Comparison of ENCODE assay signal across 10 cellular contexts in the genomic region with DNA sequence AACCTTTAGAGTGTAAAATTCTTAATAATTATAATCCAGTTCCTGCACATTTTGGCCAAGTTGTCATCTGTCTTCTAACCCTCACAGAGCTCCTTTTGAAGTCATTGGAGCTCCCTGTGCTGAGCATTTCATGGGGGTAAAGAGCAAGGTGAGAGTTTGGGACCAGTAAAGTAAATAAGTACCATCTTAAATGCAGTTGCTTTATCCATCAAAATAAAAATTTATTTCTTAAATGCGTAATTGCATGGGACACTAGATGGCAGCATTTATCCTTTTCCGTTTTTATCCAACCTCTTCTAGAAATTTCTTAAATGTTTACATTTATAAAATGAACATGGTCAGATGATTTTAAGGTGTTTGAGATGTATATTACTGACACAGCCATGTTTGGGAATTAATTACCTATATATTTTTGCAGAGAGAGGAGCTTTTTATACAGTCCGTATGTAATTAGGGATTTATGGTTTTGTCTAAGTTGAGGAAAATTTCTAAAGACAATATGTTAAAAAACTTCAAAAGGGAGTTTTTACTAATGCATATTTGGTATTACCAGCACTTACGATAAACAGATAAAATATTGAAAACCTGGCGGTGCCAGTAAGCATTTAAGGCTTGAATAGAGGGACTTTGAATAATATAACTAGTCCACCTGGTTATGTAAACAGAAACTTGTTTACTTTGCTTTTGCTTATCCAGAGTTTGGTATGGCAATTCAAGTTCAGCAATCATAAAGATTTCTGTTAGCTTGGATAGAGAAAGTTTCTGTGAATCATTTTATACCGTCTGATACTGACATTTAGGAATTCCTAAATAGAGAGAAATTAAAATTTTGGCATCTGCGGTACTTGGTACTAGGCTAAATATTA. TPM values are rescaled to one million over a fixed set of nuclear protein-coding genes. Genes with fewer than 3 reads are reported as not detected.
DNase-seq lines count a peak whose midpoint lies in the region; ATAC-seq and TF ChIP-seq lines count a peak whose summit lies in the region.
"Had no signal": no experiment of that assay in that cellular context is flagged by ENCODE, and none has a peak within 500 bp of the region (broad histone marks: within the 10 kb centered on the region; RNA-seq: fewer than 3 reads in every experiment).

No MANE protein-coding gene starts in this region.

- peak; percentile 61 for TF ChIP-seq RAD21 in SK-N-SH (IDR thresholded peaks at IDR 0.05; ENCODE audit: low read length)

- POLR2A ChIA-PET in SK-N-SH (lab: Yijun Ruan, JAX) = no interaction called here

- H3K9me2 ChIP-seq in GM23248 (ENCODE audit: insufficient read depth) = no peaks in the 10 kb centered on the region
- no peaks in the 10 kb centered on the region for H3K9me2 ChIP-seq in SK-N-SH
- no peaks in the 10 kb centered on the region for H3K9me2 ChIP-seq in hepatocyte (replicated peaks; ENCODE audit: insufficient read depth)

- ATAC-seq in GM19452 (IDR thresholded peaks at IDR 0.05; ENCODE audit: unreplicated experiment) = no peak
- ATAC-seq in GM19023 (IDR thresholded peaks at IDR 0.05; ENCODE audit: unreplicated experiment) = no peak
- ATAC-seq: esophagus mucosa had no signal

- 84 to 85% methylated on average over 7 of the region's 7 CpGs for WGBS in GM23248 (ENCODE audit: low coverage in 1 of 2, low lambda C conversion rate in 2 of 2, missing lambda C conversion rate in 2 of 2), 2 experiments
- 80% methylated on average over 7 of the region's 7 CpGs for WGBS in SK-N-SH (ENCODE audit: low lambda C conversion rate)
- whole genome bisulfite sequencing in hepatocyte (ENCODE audit: low lambda C conversion rate, missing lambda C conversion rate) = 74% methylated on average over 7 of the region's 7 CpGs

- H3K4me2 ChIP-seq in GM23248 (ENCODE audit: unreplicated experiment) = no peak overlapping the region
- H3K4me2 ChIP-seq in SK-N-SH = no peak overlapping the region
- no peak overlapping the region for H3K4me2 ChIP-seq in hepatocyte

- no peak overlapping the region for H2AFZ ChIP-seq in GM23248
- no peak overlapping the region for H2AFZ ChIP-seq in SK-N-SH (ENCODE audit: low read depth)
- H2AFZ ChIP-seq in hepatocyte = no peak overlapping the region

- no peak for TF ChIP-seq EP300 in SK-N-SH (IDR thresholded peaks at IDR 0.05; ENCODE audit: borderline replicate concordance in 1 of 2, low read depth in 1 of 2, low read length in 1 of 2)

- no peak overlapping the region for H3K27ac ChIP-seq in GM23248
- H3K27ac ChIP-seq in SK-N-SH (ENCODE audit: low read depth in 2 of 2, low read length in 1 of 2) = peak overlapping the region in 1 of 2 experiments; percentile 0; a peak in 1 of 4 replicates
- H3K27ac ChIP-seq in hepatocyte = no peak overlapping the region

- H3K4me3 ChIP-seq in GM23248 = no peak overlapping the region
- no peak overlapping the region; a peak in 1 of 4 replicates for H3K4me3 ChIP-seq in SK-N-SH (ENCODE audit: low read depth in 2 of 2, low read length in 1 of 2)
- no peak overlapping the region for H3K4me3 ChIP-seq in hepatocyte

- peaks cover 2% of the 10 kb centered on the region; the same call in 1 of the 2 replicates for H3K36me3 ChIP-seq in GM23248 (ENCODE audit: low read depth)
- H3K36me3 ChIP-seq in SK-N-SH (replicated peaks in 1 of 2; ENCODE audit: control insufficient read depth in 1 of 2, insufficient read depth in 2 of 2, low read length in 1 of 2) = peaks cover 15 to 22% of the 10 kb centered on the region in 2 experiments
- no peaks in the 10 kb centered on the region for H3K36me3 ChIP-seq in hepatocyte (replicated peaks; ENCODE audit: insufficient read depth, low read depth)

- H3K9ac ChIP-seq in GM23248 (no peak overlapping the region), SK-N-SH (no peak overlapping the region)

- H3K4me1 ChIP-seq in GM23248 (ENCODE audit: insufficient read depth) (peaks cover 54% of the 10 kb centered on the region), SK-N-SH (ENCODE audit: control insufficient read depth in 1 of 2, insufficient read depth in 2 of 2, low read depth in 1 of 2, low read length in 1 of 2) (peaks cover 0 to 21% of the 10 kb centered on the region in 2 experiments; a peak in 3 of 4 replicates), hepatocyte (ENCODE audit: insufficient read depth) (peaks cover 7% of the 10 kb centered on the region)

- H3K79me2 ChIP-seq in GM23248 (ENCODE audit: insufficient read depth) = peaks cover 89% of the 10 kb centered on the region
- peaks cover 18% of the 10 kb centered on the region for H3K79me2 ChIP-seq in SK-N-SH (ENCODE audit: insufficient read depth)
- H3K79me2 ChIP-seq in hepatocyte = peaks cover 73% of the 10 kb centered on the region

- CTCF ChIA-PET in SK-N-SH (lab: Yijun Ruan, JAX) = interaction anchor here (0.6 to 2.6 kb wide), 34 partner anchors 9 to 1055 kb away, joined by 3 to 17 read pairs (median 4); a partner anchor contains a TSS

- TF ChIP-seq CTCF in SK-N-SH (IDR thresholded peaks at IDR 0.05) = peak; percentile 85
- peak; percentile 62 for TF ChIP-seq CTCF in hepatocyte (IDR thresholded peaks at IDR 0.05; ENCODE audit: poor library complexity)

- in situ Hi-C loops in GM23248 (cut with MboI) = no loop called here

- no peaks in the 10 kb centered on the region for H3K9me3 ChIP-seq in GM23248 (ENCODE audit: low read depth)
- H3K9me3 ChIP-seq in SK-N-SH = no peaks in the 10 kb centered on the region
- H3K9me3 ChIP-seq in hepatocyte (ENCODE audit: low read depth) = no peaks in the 10 kb centered on the region

- peak; percentile 23 for DNase-seq in A172 (ENCODE audit: low spot score)
- DNase-seq in GM23248 = peak; percentile 56
- DNase-seq in SK-N-SH = no peak
- DNase-seq in hepatocyte (ENCODE audit: low spot score) = peak; percentile 17
- DNase-seq in HK-2 (ENCODE audit: unreplicated experiment) = no peak
- DNase-seq in inferior parietal cortex (ENCODE audit: extremely low spot score) = no peak
- DNase-seq: stimulated activated CD4-positive, alpha-beta T cell treated with anti-CD3 and anti-CD28 coated beads, Interleukin-15, amount 100 ng/mL, for 24 hours had no signal

- H3F3A ChIP-seq in GM23248 (ENCODE audit: insufficient read depth) = peaks cover 7% of the 10 kb centered on the region; the same call in 1 of the 2 replicates
- H3F3A ChIP-seq in SK-N-SH (replicated peaks; ENCODE audit: insufficient read depth) = peaks cover 3% of the 10 kb centered on the region

- H3K27me3 ChIP-seq in GM23248 (replicated peaks; ENCODE audit: insufficient read depth) (no peaks in the 10 kb centered on the region), SK-N-SH (ENCODE audit: insufficient read depth) (no peaks in the 10 kb centered on the region), hepatocyte (no peaks in the 10 kb centered on the region)

- no peaks in the 10 kb centered on the region; the same call in 1 of the 2 replicates for H4K20me1 ChIP-seq in GM23248 (ENCODE audit: insufficient read depth)
- no peaks in the 10 kb centered on the region for H4K20me1 ChIP-seq in SK-N-SH (ENCODE audit: insufficient read depth)
- peaks cover 30% of the 10 kb centered on the region for H4K20me1 ChIP-seq in hepatocyte (ENCODE audit: insufficient read depth, poor library complexity, severe bottlenecking)

TF ChIP-seq in SK-N-SH, 30 proteins besides CTCF, POLR2A, EP300 and RAD21:
- TF ChIP-seq NFIC (IDR thresholded peaks at IDR 0.05; ENCODE audit: borderline replicate concordance) = no peak
- 0 out of 2 replicates have a peak, but pooled peaks have one; percentile 5 for TF ChIP-seq JUND (IDR thresholded peaks at IDR 0.05)
- TF ChIP-seq SMC3 (IDR thresholded peaks at IDR 0.05; ENCODE audit: low read depth, low read length) = 0 out of 2 replicates have a peak, but pooled peaks have one; percentile 14
- TF ChIP-seq GABPA (IDR thresholded peaks at IDR 0.05; ENCODE audit: low read depth) = no peak

RNA-seq across cellular contexts. Expression of a gene that starts 54.5 kb away (rescaled TPM):
- total RNA-seq in A172 (2014; rRNA removed; shearing (Covaris generic)) = 133 and 163 TPM in 2 replicates
- total RNA-seq in GM23248 (2014; rRNA removed; shearing (Covaris generic)) = 61.5 and 66.5 TPM in 2 replicates
- polyA plus RNA-seq in GM23248 (2016; fragmentation: Nextera tagmentation; extraction: Ambion mirVana) (47.1 and 48.6 TPM in 2 replicates), SK-N-SH (2012; rRNA removed) (15.7 and 25.2 TPM in 2 replicates), hepatocyte (78.1 and 82.1 TPM in 2 replicates)
- 23.5 and 24.5 TPM in 2 replicates for polyA plus RNA-seq in SK-N-SH (2012; cell fraction: cytosol; rRNA removed)
- polyA plus RNA-seq in SK-N-SH (2012; cell fraction: nucleus; rRNA removed) = 9.1 and 18.4 TPM in 2 replicates
- 123 and 133 TPM in 2 replicates for total RNA-seq in hepatocyte

Comparison
In these comparisons a context has a peak if more than half of its experiments do, and no peak if none do; other contexts are left out.
1. DNase-seq: peak in A172 (single experiment), GM23248 (single experiment) and hepatocyte (single experiment); none in SK-N-SH (single experiment), HK-2 (single experiment) and inferior parietal cortex (single experiment).